Comparison of ENCODE assay signal across 17 cellular contexts in the genomic region with DNA sequence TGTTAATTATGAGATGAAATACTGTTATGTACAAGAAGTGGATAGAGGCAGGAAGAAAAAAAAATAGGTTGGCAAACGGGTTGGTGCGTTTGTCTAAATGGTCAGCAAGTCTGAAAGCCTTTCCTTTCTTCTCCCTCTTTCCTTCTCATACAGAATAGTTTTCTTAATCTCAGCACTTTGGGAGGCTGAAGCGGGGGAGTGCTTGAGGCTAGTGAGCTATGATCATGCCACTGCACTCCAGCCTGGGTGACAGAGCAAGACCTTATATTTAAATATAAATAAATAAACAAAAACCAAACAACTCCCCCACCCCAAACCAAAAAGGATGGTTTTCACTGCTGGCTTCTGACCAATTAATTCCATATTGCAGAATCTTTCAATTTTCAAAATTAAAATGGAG.
A peak's percentile ranks its signal among the peaks of the same experiment; 100 is the strongest.
DNase-seq lines count a peak whose midpoint lies in the region; ATAC-seq and TF ChIP-seq lines count a peak whose summit lies in the region.
"Had no signal": no experiment of that assay in that cellular context is flagged by ENCODE, and none has a peak within 500 bp of the region (broad histone marks: within the 10 kb centered on the region; RNA-seq: fewer than 3 reads in every experiment).

No MANE protein-coding gene starts in this region.

- no peaks in the 10 kb centered on the region for H3K9me3 Mint-ChIP-seq in stimulated activated naive CD8-positive, alpha-beta T cell treated with anti-CD3 and anti-CD28 coated beads, Interleukin-15, Interleukin-2, amounts not matched to agents 100 ng/mL and 50 ng/mL, for 24 hours
- no peaks in the 10 kb centered on the region for H3K9me3 Mint-ChIP-seq in stimulated activated naive CD8-positive, alpha-beta T cell treated with anti-CD3 and anti-CD28 coated beads, Interleukin-15, amount 100 ng/mL, for 72 hours
- H3K9me3 Mint-ChIP-seq in activated CD4-positive, alpha-beta memory T cell treated with anti-CD3 and anti-CD28 coated beads for 36 hours = no peaks in the 10 kb centered on the region
- H3K9me3 Mint-ChIP-seq: CD4-positive, alpha-beta T cell; HFFc6 had no signal

- ATAC-seq in stimulated activated naive CD8-positive, alpha-beta T cell treated with anti-CD3 and anti-CD28 coated beads, Interleukin-15, amount 100 ng/mL, for 72 hours = no peak
- ATAC-seq in right cardiac atrium = no peak
- ATAC-seq in psoas muscle = no peak

- H3K36me3 ChIP-seq in psoas muscle (ENCODE audit: insufficient read depth in 1 of 2, low read depth in 1 of 2) = peaks cover 0 to 74% of the 10 kb centered on the region in 2 donors

- CTCF ChIA-PET in activated CD4-positive, alpha-beta memory T cell treated with anti-CD3 and anti-CD28 coated beads for 36 hours (lab: Charles Lee) = no interaction called here

- H3K4me3 ChIP-seq in right cardiac atrium (ENCODE audit: low read length) = no peak overlapping the region
- peak overlapping the region; percentile 43 for H3K4me3 ChIP-seq in psoas muscle

- TF ChIP-seq CTCF in psoas muscle (IDR thresholded peaks at IDR 0.05) = no peak

- H3K9me3 ChIP-seq in right cardiac atrium (ENCODE audit: control insufficient read depth, low read length) (no peaks in the 10 kb centered on the region), psoas muscle (no peaks in the 10 kb centered on the region)

- H3K27ac Mint-ChIP-seq in stimulated activated naive CD8-positive, alpha-beta T cell treated with anti-CD3 and anti-CD28 coated beads, Interleukin-15, Interleukin-2, amounts not matched to agents 100 ng/mL and 50 ng/mL, for 24 hours = peak overlapping the region; percentile 41
- no peak overlapping the region for H3K27ac Mint-ChIP-seq in stimulated activated naive CD8-positive, alpha-beta T cell treated with anti-CD3 and anti-CD28 coated beads, Interleukin-15, amount 100 ng/mL, for 72 hours
- no peak overlapping the region for H3K27ac Mint-ChIP-seq in activated CD4-positive, alpha-beta memory T cell treated with anti-CD3 and anti-CD28 coated beads for 36 hours
- H3K27ac Mint-ChIP-seq: HFFc6 had no signal

- H3K27ac ChIP-seq in right cardiac atrium (ENCODE audit: low read length) (peak overlapping the region; percentile 52), psoas muscle (peak overlapping the region; percentile 80)

- DNase-seq in stimulated activated naive CD8-positive, alpha-beta T cell treated with anti-CD3 and anti-CD28 coated beads, Interleukin-15, amount 100 ng/mL, for 72 hours = no peak
- DNase-seq in right cardiac atrium (no peak), psoas muscle (no peak), dedifferentiated amniotic fluid mesenchymal stem cell (ENCODE audit: extremely low spot score) (no peak)
- no peak for DNase-seq in stimulated activated CD4-positive, alpha-beta T cell treated with anti-CD3 and anti-CD28 coated beads, Interleukin-15, amount 100 ng/mL, for 24 hours
- no peak for DNase-seq in activated CD4-positive, alpha-beta memory T cell treated with anti-CD3 and anti-CD28 coated beads for 36 hours
- DNase-seq: ACHN; AML-193; Calu3; CD4-positive, alpha-beta T cell; HFFc6; KG1; NCI-H1048; NCI-H1436 treated with DMSO at 0.1 percent for 48 hours; NCI-H2081; NCI-H510A treated with DMSO at 0.1 percent for 48 hours had no signal

- H3K4me1 ChIP-seq in right cardiac atrium (ENCODE audit: control insufficient read depth, insufficient read depth, low read length) (peaks cover 9% of the 10 kb centered on the region), psoas muscle (peaks cover 47% of the 10 kb centered on the region)

- intact Hi-C loops in right cardiac atrium (cut with DNase I) (no loop called here), psoas muscle (cut with DNase I) (no loop called here)
- intact Hi-C loops in activated CD4-positive, alpha-beta memory T cell treated with anti-CD3 and anti-CD28 coated beads for 36 hours (cut with micrococcal nuclease) = no loop called here

- H3K4me1 Mint-ChIP-seq in stimulated activated naive CD8-positive, alpha-beta T cell treated with anti-CD3 and anti-CD28 coated beads, Interleukin-15, Interleukin-2, amounts not matched to agents 100 ng/mL and 50 ng/mL, for 24 hours (ENCODE audit: low read depth) = peaks cover 33% of the 10 kb centered on the region
- H3K4me1 Mint-ChIP-seq in stimulated activated naive CD8-positive, alpha-beta T cell treated with anti-CD3 and anti-CD28 coated beads, Interleukin-15, amount 100 ng/mL, for 72 hours = peaks cover 5% of the 10 kb centered on the region
- peaks cover 12% of the 10 kb centered on the region for H3K4me1 Mint-ChIP-seq in activated CD4-positive, alpha-beta memory T cell treated with anti-CD3 and anti-CD28 coated beads for 36 hours (ENCODE audit: low read depth)

- WGBS in right cardiac atrium = 53% methylated on average over 3 of the region's 3 CpGs
- WGBS in psoas muscle, 3 donors = 75 to 81% (median 76%) methylated on average over 3 of the region's 3 CpGs

- no peak overlapping the region for H3K4me3 Mint-ChIP-seq in stimulated activated naive CD8-positive, alpha-beta T cell treated with anti-CD3 and anti-CD28 coated beads, Interleukin-15, Interleukin-2, amounts not matched to agents 100 ng/mL and 50 ng/mL, for 24 hours
- no peak overlapping the region for H3K4me3 Mint-ChIP-seq in stimulated activated naive CD8-positive, alpha-beta T cell treated with anti-CD3 and anti-CD28 coated beads, Interleukin-15, amount 100 ng/mL, for 72 hours
- no peak overlapping the region for H3K4me3 Mint-ChIP-seq in activated CD4-positive, alpha-beta memory T cell treated with anti-CD3 and anti-CD28 coated beads for 36 hours
- H3K4me3 Mint-ChIP-seq: CD4-positive, alpha-beta T cell; HFFc6 had no signal

- H3K27me3 Mint-ChIP-seq in stimulated activated naive CD8-positive, alpha-beta T cell treated with anti-CD3 and anti-CD28 coated beads, Interleukin-15, Interleukin-2, amounts not matched to agents 100 ng/mL and 50 ng/mL, for 24 hours = no peaks in the 10 kb centered on the region
- H3K27me3 Mint-ChIP-seq in stimulated activated naive CD8-positive, alpha-beta T cell treated with anti-CD3 and anti-CD28 coated beads, Interleukin-15, amount 100 ng/mL, for 72 hours = no peaks in the 10 kb centered on the region
- H3K27me3 Mint-ChIP-seq in activated CD4-positive, alpha-beta memory T cell treated with anti-CD3 and anti-CD28 coated beads for 36 hours = no peaks in the 10 kb centered on the region
- H3K27me3 Mint-ChIP-seq: CD4-positive, alpha-beta T cell had no signal

- H3K36me3 Mint-ChIP-seq in stimulated activated naive CD8-positive, alpha-beta T cell treated with anti-CD3 and anti-CD28 coated beads, Interleukin-15, Interleukin-2, amounts not matched to agents 100 ng/mL and 50 ng/mL, for 24 hours (ENCODE audit: low read depth) = peaks cover 47% of the 10 kb centered on the region
- H3K36me3 Mint-ChIP-seq in activated CD4-positive, alpha-beta memory T cell treated with anti-CD3 and anti-CD28 coated beads for 36 hours = peaks cover 31% of the 10 kb centered on the region

- H3K27me3 ChIP-seq in right cardiac atrium (ENCODE audit: control insufficient read depth, insufficient read depth) (no peaks in the 10 kb centered on the region), psoas muscle (ENCODE audit: insufficient read depth in 3 of 3, low read length in 2 of 3) (no peaks in the 10 kb centered on the region)

- POLR2A ChIA-PET in activated CD4-positive, alpha-beta memory T cell treated with anti-CD3 and anti-CD28 coated beads for 36 hours (lab: Charles Lee) = no interaction called here
